8 cellular contexts compared by ENCODE assay signal in the genomic region with DNA sequence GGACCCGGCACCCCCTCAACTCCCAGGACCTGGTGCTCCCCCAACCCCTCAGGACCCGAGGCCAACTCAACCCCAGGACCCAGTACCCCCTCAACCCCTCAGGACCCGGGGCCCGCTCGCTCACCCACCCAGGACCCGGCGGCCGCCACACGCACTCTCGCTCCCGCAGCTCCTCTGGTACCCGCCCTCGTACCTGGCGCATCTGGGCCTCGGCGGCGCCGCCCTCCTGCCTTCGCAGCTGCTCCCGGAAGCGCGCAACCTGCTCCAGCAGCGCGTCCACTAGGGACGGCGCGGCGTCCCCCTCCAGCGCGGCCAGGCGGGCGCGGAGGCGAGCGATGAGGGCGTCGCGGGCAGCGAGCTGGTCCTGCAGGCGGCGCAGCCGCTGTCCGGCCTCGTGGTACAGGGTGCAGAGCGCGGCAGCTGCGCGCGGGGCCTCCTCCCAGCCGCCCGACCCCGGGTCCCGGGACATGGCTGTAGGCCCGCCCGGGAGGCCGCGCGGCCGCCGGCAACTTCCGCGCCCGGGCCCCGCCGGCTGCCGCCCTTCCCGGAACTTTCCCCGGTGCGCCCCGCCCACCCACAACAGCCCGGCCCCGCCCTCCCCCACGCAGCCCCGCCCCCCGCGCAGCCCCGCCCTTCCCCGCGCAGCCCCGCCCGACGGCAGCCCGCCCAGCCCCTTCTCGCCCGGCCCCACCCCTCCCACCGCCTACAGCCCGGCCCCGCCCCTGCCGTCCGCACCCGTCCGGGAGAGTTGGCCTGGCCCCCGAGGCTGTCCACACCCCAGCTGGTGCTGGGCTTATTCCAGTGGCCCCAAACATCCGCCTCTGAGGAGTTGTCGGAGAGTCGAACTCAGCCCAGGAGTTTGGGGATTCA. TPM values are rescaled to one million over a fixed set of nuclear protein-coding genes. Genes with fewer than 3 reads are reported as not detected.
A peak's percentile ranks its signal among the peaks of the same experiment; 100 is the strongest.
DNase-seq lines count a peak whose midpoint lies in the region; ATAC-seq, FAIRE-seq and TF ChIP-seq lines count a peak whose summit lies in the region.

A gene with protein sequence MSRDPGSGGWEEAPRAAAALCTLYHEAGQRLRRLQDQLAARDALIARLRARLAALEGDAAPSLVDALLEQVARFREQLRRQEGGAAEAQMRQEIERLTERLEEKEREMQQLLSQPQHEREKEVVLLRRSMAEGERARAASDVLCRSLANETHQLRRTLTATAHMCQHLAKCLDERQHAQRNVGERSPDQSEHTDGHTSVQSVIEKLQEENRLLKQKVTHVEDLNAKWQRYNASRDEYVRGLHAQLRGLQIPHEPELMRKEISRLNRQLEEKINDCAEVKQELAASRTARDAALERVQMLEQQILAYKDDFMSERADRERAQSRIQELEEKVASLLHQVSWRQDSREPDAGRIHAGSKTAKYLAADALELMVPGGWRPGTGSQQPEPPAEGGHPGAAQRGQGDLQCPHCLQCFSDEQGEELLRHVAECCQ (minus strand): TSS at position 516 of the 870 bp plus-strand sequence. CDS start 47 bp downstream, at position 469.

- H2BK15ac ChIP-seq in H1 (ENCODE audit: low read length) (no peak within 1 kb of the TSS; the same call in 1 of the 2 replicates), mesendoderm (replicated peaks; ENCODE audit: low read depth) (no peak within 1 kb of the TSS)

- no peak within 1 kb of the TSS for H3K23ac ChIP-seq in H1 (ENCODE audit: insufficient read length)
- peak within 1 kb of the TSS; percentile 45 for H3K23ac ChIP-seq in mesendoderm (ENCODE audit: low read length)

- H4K8ac ChIP-seq in H1 (ENCODE audit: extremely low read depth, insufficient read depth, low read length) (peak within 1 kb of the TSS; percentile 89), mesendoderm (ENCODE audit: low read depth, low read length) (no peak within 1 kb of the TSS)

- H3K56ac ChIP-seq in H1 (replicated peaks; ENCODE audit: insufficient read length, low read depth, low read length) (peak within 1 kb of the TSS; percentile 75), mesendoderm (ENCODE audit: low read length) (peak within 1 kb of the TSS; percentile 96)

- no peak within 1 kb of the TSS for H3K14ac ChIP-seq in H1 (ENCODE audit: insufficient read length)

- H2BK120ac ChIP-seq in H1 (replicated peaks; ENCODE audit: low read depth, low read length) (no peak within 1 kb of the TSS), mesendoderm (ENCODE audit: low read depth, low read length) (no peak within 1 kb of the TSS)

- CTCF ChIA-PET in H1 (lab: Charles Lee; ENCODE audit: partially characterized antibody) = interaction anchor here (1.0 to 1.1 kb wide), 2 partner anchors 10 to 39 kb away, joined by 4 read pairs; no protein-coding TSS in a partner anchor

- no peak for TF ChIP-seq EP300 in H1 (IDR thresholded peaks at IDR 0.05; ENCODE audit: borderline replicate concordance in 1 of 2, low read depth in 2 of 2, low read length in 2 of 2)

- ATAC-seq in GM18861 (IDR thresholded peaks at IDR 0.05; ENCODE audit: unreplicated experiment) (peak; percentile 51), HG03159 (IDR thresholded peaks at IDR 0.05; ENCODE audit: unreplicated experiment) (peak; percentile 64)

- H3K79me1 ChIP-seq in H1 (ENCODE audit: low read depth, low read length) (peaks cover 16% of the 10 kb centered on the region), mesendoderm (ENCODE audit: low read length) (peaks cover 10% of the 10 kb centered on the region)

- H2AK5ac ChIP-seq in H1 (ENCODE audit: low read depth, low read length) (no peak within 1 kb of the TSS), mesendoderm (ENCODE audit: low read length) (peak within 1 kb of the TSS; percentile 65)

- H3K36me3 ChIP-seq in H1 (ENCODE audit: control insufficient read depth in 2 of 4, insufficient read depth in 4 of 4, low read length in 3 of 4) (peaks cover 0 to 3% (median 0%) of the 10 kb centered on the region in 4 experiments; a peak in 1 of 8 replicates), mesendoderm (ENCODE audit: control insufficient read depth, insufficient read depth, low read length) (no peaks in the 10 kb centered on the region)

- peak in 2 of 3 experiments; percentile 41 to 53; a peak in 3 of 4 replicates for TF ChIP-seq CTCF in H1 (IDR thresholded peaks at IDR 0.05; ENCODE audit: control extremely low read depth in 1 of 3, insufficient read depth in 1 of 3, low read depth in 1 of 3, low read length in 3 of 3)

- peak in 1 of 2 experiments; percentile 67; a peak in 2 of 3 replicates for TF ChIP-seq POLR2A in H1 (IDR thresholded peaks at IDR 0.05; ENCODE audit: control extremely low read depth in 1 of 2, low read depth in 2 of 2, low read length in 2 of 2)

- H3K9ac ChIP-seq in H1 (replicated peaks in 1 of 4; ENCODE audit: extremely low read depth in 1 of 4, low read depth in 3 of 4, low read length in 3 of 4) (peak within 1 kb of the TSS; percentile 45 to 71 (median 59)), mesendoderm (ENCODE audit: low read length) (peak within 1 kb of the TSS; percentile 89)

- DNase-seq in AG08395 (ENCODE audit: low spot score) = peak; percentile 99
- DNase-seq in NCI-H748 treated with DMSO at 0.1 percent for 48 hours (lab: John Stamatoyannopoulos, UW) = peak; percentile 0
- DNase-seq in activated CD8-positive, alpha-beta memory T cell treated with anti-CD3 and anti-CD28 coated beads for 4 hours (ENCODE audit: low read depth in 2 of 2) = peak; percentile 41 to 49
- DNase-seq in H1 (ENCODE audit: low read depth in 1 of 2, low spot score in 2 of 2) = peak in 1 of 2 experiments; percentile 85
- peak; percentile 91 for DNase-seq in mesendoderm
- peak; percentile 58 for DNase-seq in stimulated activated CD8-positive, alpha-beta memory T cell treated with anti-CD3 and anti-CD28 coated beads, Interleukin-15, amount 100 ng/mL, for 1 hour (ENCODE audit: low read depth)

- H3K4me2 ChIP-seq in H1 (ENCODE audit: insufficient read depth in 1 of 2, low read depth in 2 of 2, low read length in 2 of 2) (peak within 1 kb of the TSS; percentile 77 to 85), mesendoderm (ENCODE audit: low read length) (peak within 1 kb of the TSS; percentile 74)

- H3K4me3 ChIP-seq in H1 (ENCODE audit: extremely low read depth in 1 of 4, insufficient read depth in 2 of 4, low read depth in 3 of 4, low read length in 4 of 4) (peak within 1 kb of the TSS; percentile 32 to 79 (median 62)), mesendoderm (ENCODE audit: low read length) (peak within 1 kb of the TSS; percentile 70)

- H3K79me2 ChIP-seq in H1 (ENCODE audit: control insufficient read depth in 1 of 2, insufficient read depth in 2 of 2, low read length in 2 of 2) (peaks cover 0 to 17% of the 10 kb centered on the region in 2 experiments; a peak in 2 of 4 replicates), mesendoderm (ENCODE audit: control insufficient read depth, insufficient read depth, low read length) (peaks cover 6% of the 10 kb centered on the region)

- POLR2A ChIA-PET in H1 (lab: Charles Lee; ENCODE audit: partially characterized antibody) = interaction anchor here (0.6 to 3.6 kb wide), 8 partner anchors 13 to 179 kb away, joined by 3 to 25 read pairs (median 4); no protein-coding TSS in a partner anchor

- peaks cover 14% of the 10 kb centered on the region; the same call in 1 of the 2 replicates for H3K23me2 ChIP-seq in H1 (ENCODE audit: low read depth, low read length)

- no peak for FAIRE-seq in H1 (lab: Jason Lieb, UNC)

- H3K4me1 ChIP-seq in H1 (replicated peaks in 1 of 4; ENCODE audit: control insufficient read depth in 3 of 4, insufficient read depth in 4 of 4, low read length in 3 of 4) (peaks cover 0 to 9% (median 5%) of the 10 kb centered on the region in 4 experiments; a peak in 5 of 7 replicates), mesendoderm (ENCODE audit: control insufficient read depth, low read depth, low read length) (peaks cover 5% of the 10 kb centered on the region)

- peak within 1 kb of the TSS; percentile 99 for H2AFZ ChIP-seq in H1 (ENCODE audit: low read length)

- H2BK12ac ChIP-seq in H1 (ENCODE audit: low read depth, low read length) = peak within 1 kb of the TSS; percentile 84; the same call in 1 of the 2 replicates

- H3K27ac ChIP-seq in H1 (ENCODE audit: low read depth, low read length) (peak within 1 kb of the TSS; percentile 24; the same call in 1 of the 2 replicates), mesendoderm (ENCODE audit: low read depth, low read length) (peak within 1 kb of the TSS; percentile 92)

- 1% methylated on average over 44 of the region's 96 CpGs; no CpG with 5 or more reads in 1 of the 2 experiments for WGBS in H1 (ENCODE audit: extremely low coverage in 1 of 2, insufficient coverage in 1 of 2, insufficient read length in 1 of 2, insufficient replicate concordance in 2 of 2, low coverage in 1 of 2, low lambda C conversion rate in 2 of 2, missing lambda C conversion rate in 1 of 2), 2 experiments
- no CpG with 5 or more reads among the region's 96 CpGs for WGBS in mesendoderm (ENCODE audit: extremely low coverage, insufficient coverage, low lambda C conversion rate)

- no peak within 1 kb of the TSS for H3K4ac ChIP-seq in H1 (replicated peaks; ENCODE audit: insufficient read length, low read depth, low read length)
- H3K4ac ChIP-seq in mesendoderm (ENCODE audit: low read depth, low read length) = peak within 1 kb of the TSS; percentile 77

- no peak within 1 kb of the TSS for H2BK20ac ChIP-seq in H1 (ENCODE audit: low read length)

- H3K18ac ChIP-seq in H1 (ENCODE audit: extremely low read depth, low read length) (peak within 1 kb of the TSS; percentile 90), mesendoderm (ENCODE audit: low read length) (peak within 1 kb of the TSS; percentile 36)

- TF ChIP-seq RAD21 in H1 (IDR thresholded peaks at IDR 0.05 in 1 of 2, conservative IDR thresholded peaks at IDR 0.05 in 1 of 2; ENCODE audit: low read depth in 2 of 2, low read length in 2 of 2) = peak in 1 of 2 experiments; percentile 45; a peak in 1 of 4 replicates

- peaks cover 2 to 13% of the 10 kb centered on the region in 2 experiments for H4K20me1 ChIP-seq in H1 (replicated peaks in 1 of 2; ENCODE audit: control insufficient read depth in 1 of 2, insufficient read depth in 2 of 2, low read length in 2 of 2)

- H3K27me3 ChIP-seq in H1 (replicated peaks in 1 of 4; ENCODE audit: control insufficient read depth in 3 of 4, extremely low read depth in 1 of 4, insufficient read depth in 3 of 4, low read length in 3 of 4) (no peaks in the 10 kb centered on the region; a peak in 1 of 7 replicates), mesendoderm (ENCODE audit: insufficient read depth, low read length, poor library complexity) (no peaks in the 10 kb centered on the region)

- H4K5ac ChIP-seq in H1 (ENCODE audit: insufficient read length, low read depth, low read length) (peak within 1 kb of the TSS; percentile 91), mesendoderm (ENCODE audit: low read length) (no peak within 1 kb of the TSS)

- peak within 1 kb of the TSS; percentile 6 for H4K91ac ChIP-seq in H1 (replicated peaks; ENCODE audit: insufficient read length, low read length)

- H3K9me3 ChIP-seq in H1 (ENCODE audit: insufficient read depth in 2 of 2, low read depth in 1 of 2, low read length in 1 of 2) = no peaks in the 10 kb centered on the region

- H2BK5ac ChIP-seq in H1 (ENCODE audit: low read depth, low read length) (peak within 1 kb of the TSS; percentile 35; the same call in 1 of the 2 replicates), mesendoderm (ENCODE audit: low read length) (peak within 1 kb of the TSS; percentile 63)

RNA-seq across cellular contexts. Expression of the gene that starts here (rescaled TPM):
- 36.2 and 37.7 TPM in 2 replicates for total RNA-seq in H1 (2021; fragmentation: NEBNext Ultra II Directional; extraction: Animal tissue kit (Norgen Biotek cat#: 25700))
- polyA plus RNA-seq in H1 (2011; rRNA removed) = 23.7 and 35.7 TPM in 2 replicates
- polyA plus RNA-seq in H1 (2011; cell fraction: cytosol; rRNA removed) = 41.8 TPM
- polyA plus RNA-seq in H1 (2011; cell fraction: nucleus; rRNA removed) = 54.1 TPM
- polyA plus RNA-seq in H1 (2012, experiment 1 of 2) = 26.4 to 39.9 TPM (median 39.1 TPM) in 4 replicates
- polyA plus RNA-seq in H1 (2012, experiment 2 of 2) = 29.2 TPM
- 21.6 TPM for polyA plus RNA-seq in H1 (2013, experiment 1 of 2)
- 23.2 TPM for polyA plus RNA-seq in H1 (2013, experiment 2 of 2)
- polyA minus RNA-seq in H1 (2011; rRNA and poly(A)+ RNA removed) = 7.9 and 15.5 TPM in 2 replicates
- polyA minus RNA-seq in H1 (2011; cell fraction: cytosol; rRNA and poly(A)+ RNA removed) = 13.5 TPM
- polyA minus RNA-seq in H1 (2011; cell fraction: nucleus; rRNA and poly(A)+ RNA removed) = 19.3 TPM
- polyA plus RNA-seq in mesendoderm (2013, experiment 1 of 2) = 23.2 TPM
- 25.0 TPM for polyA plus RNA-seq in mesendoderm (2013, experiment 2 of 2)
